ENCODE assay signal across 2 cellular contexts in genomic region chr11:363948-364761, GRCh38.
TF ChIP-seq lines count a peak whose summit lies in the region.

No MANE protein-coding gene starts in this region.

TF ChIP-seq in SK-N-SH, 30 proteins besides CTCF, POLR2A, EP300 and RAD21:
- TF ChIP-seq POLR2AphosphoS5 (IDR thresholded peaks at IDR 0.05; ENCODE audit: low read depth, low read length) (0 out of 2 replicates have a peak, but pooled peaks have one; percentile 32), NRF1 (IDR thresholded peaks at IDR 0.05; ENCODE audit: low read depth, low read length) (no peak)

TF ChIP-seq in GM12878, 131 proteins besides CTCF, POLR2A, EP300 and RAD21:
- TF ChIP-seq TCF3 (IDR thresholded peaks at IDR 0.05; ENCODE audit: borderline replicate concordance, insufficient read depth, low read depth, low read length): peak; percentile 81; the same call in 1 of the 2 replicates
- no peak for TF ChIP-seq MYC (IDR thresholded peaks at IDR 0.05; ENCODE audit: insufficient read depth, insufficient read length, insufficient replicate concordance, low read length, severe bottlenecking)
- TF ChIP-seq SMC3 (IDR thresholded peaks at IDR 0.05; ENCODE audit: borderline replicate concordance, low read length): peak; percentile 37; the same call in 1 of the 2 replicates
- peak; percentile 88 for TF ChIP-seq TCF12 (IDR thresholded peaks at IDR 0.05; ENCODE audit: low read depth, low read length)
- TF ChIP-seq BHLHE40 (IDR thresholded peaks at IDR 0.05; ENCODE audit: borderline replicate concordance in 1 of 2, low read depth in 2 of 2, low read length in 1 of 2): peak in 1 of 2 experiments; percentile 31; a peak in 1 of 4 replicates
